ENCODE assay signal across 9 cellular contexts in genomic region chr14:99261916-99262787, GRCh38. TPM values are rescaled to one million over a fixed set of nuclear protein-coding genes. Genes with fewer than 3 reads are reported as not detected.
DNase-seq lines count a peak whose midpoint lies in the region; ATAC-seq, FAIRE-seq and TF ChIP-seq lines count a peak whose summit lies in the region.
"Had no signal": no experiment of that assay in that cellular context is flagged by ENCODE, and none has a peak within 500 bp of the region (broad histone marks: within the 10 kb centered on the region; RNA-seq: fewer than 3 reads in every experiment).

No MANE protein-coding gene starts in this region.

- peak; percentile 89 for DNase-seq in activated CD4-positive, alpha-beta memory T cell treated with anti-CD3 and anti-CD28 coated beads for 36 hours
- peak; percentile 71 to 80 (median 77) for DNase-seq in effector memory CD8-positive, alpha-beta T cell
- DNase-seq in stimulated activated CD4-positive, alpha-beta T cell treated with anti-CD3 and anti-CD28 coated beads, Interleukin-4, amount 100 ng/mL, for 1 hour = peak; percentile 58
- DNase-seq in DMS79 (lab: John Stamatoyannopoulos, UW) (no peak), RCC 7860 (ENCODE audit: low spot score) (no peak), pancreas (no peak), HPDE6-E6E7 (ENCODE audit: extremely low spot score) (no peak)

- H2AFZ ChIP-seq in Loucy (ENCODE audit: low read length) = no peak overlapping the region

- H3F3A ChIP-seq in Loucy (ENCODE audit: low read depth) = no peaks in the 10 kb centered on the region

- H3K79me2 ChIP-seq in Loucy (ENCODE audit: insufficient read depth, low read length) = peaks cover 100% of the 10 kb centered on the region

- no peak overlapping the region for H3K27ac ChIP-seq in pancreas

- H3K9me3 Mint-ChIP-seq in activated CD4-positive, alpha-beta memory T cell treated with anti-CD3 and anti-CD28 coated beads for 36 hours = no peaks in the 10 kb centered on the region
- no peaks in the 10 kb centered on the region for H3K9me3 Mint-ChIP-seq in effector memory CD8-positive, alpha-beta T cell

- peaks cover 63% of the 10 kb centered on the region for H3K36me3 Mint-ChIP-seq in activated CD4-positive, alpha-beta memory T cell treated with anti-CD3 and anti-CD28 coated beads for 36 hours
- H3K36me3 Mint-ChIP-seq in effector memory CD8-positive, alpha-beta T cell (ENCODE audit: insufficient read depth) = peaks cover 98% of the 10 kb centered on the region

- no peak for FAIRE-seq in RCC 7860 (lab: Jason Lieb, UNC)
- no peak for FAIRE-seq in pancreas (lab: Jason Lieb, UNC)

- H3K9me3 ChIP-seq in Loucy (ENCODE audit: insufficient read depth, low read depth, low read length) (no peaks in the 10 kb centered on the region), pancreas (no peaks in the 10 kb centered on the region)

- peaks cover 82% of the 10 kb centered on the region for H3K4me1 Mint-ChIP-seq in activated CD4-positive, alpha-beta memory T cell treated with anti-CD3 and anti-CD28 coated beads for 36 hours (ENCODE audit: low read depth)
- peaks cover 84 to 92% of the 10 kb centered on the region in 2 donors for H3K4me1 Mint-ChIP-seq in effector memory CD8-positive, alpha-beta T cell (ENCODE audit: low read depth in 2 of 2)

- no peak overlapping the region for H3K4me3 ChIP-seq in Loucy (ENCODE audit: low read length, poor library complexity, severe bottlenecking)
- H3K4me3 ChIP-seq in pancreas = no peak overlapping the region

- CTCF ChIA-PET in activated CD4-positive, alpha-beta memory T cell treated with anti-CD3 and anti-CD28 coated beads for 36 hours (lab: Charles Lee) = interaction anchor here (0.7 to 10.4 kb wide), 12 partner anchors 9 to 1284 kb away, joined by 3 to 130 read pairs (median 6); partner anchors contain the start of gene BCL11B

- H3K9me2 ChIP-seq in Loucy (replicated peaks; ENCODE audit: low read depth, low read length) = no peaks in the 10 kb centered on the region

- intact Hi-C loops in activated CD4-positive, alpha-beta memory T cell treated with anti-CD3 and anti-CD28 coated beads for 36 hours (cut with micrococcal nuclease) = loop anchor here (1.0 to 10.0 kb wide), 4 partner anchors 9 to 803 kb away; partner anchors contain the start of genes BCL11B and EVL
- intact Hi-C loops in pancreas (cut with DNase I) = loop anchor here in 2 of 3 donors (10.0 kb wide), 1 partner anchor 1127 kb away; no protein-coding TSS in a partner anchor

- peak overlapping the region; percentile 96 for H3K4me3 Mint-ChIP-seq in activated CD4-positive, alpha-beta memory T cell treated with anti-CD3 and anti-CD28 coated beads for 36 hours
- peak overlapping the region; percentile 99 for H3K4me3 Mint-ChIP-seq in effector memory CD8-positive, alpha-beta T cell

- POLR2A ChIA-PET in activated CD4-positive, alpha-beta memory T cell treated with anti-CD3 and anti-CD28 coated beads for 36 hours (lab: Charles Lee) = interaction anchor here (0.6 to 19.8 kb wide), 15 partner anchors 8 to 1284 kb away, joined by 3 to 425 read pairs (median 3); partner anchors contain the start of gene BCL11B

- TF ChIP-seq CTCF in Loucy (conservative IDR thresholded peaks at IDR 0.05; ENCODE audit: low read length) (no peak), pancreas (IDR thresholded peaks at IDR 0.05) (no peak)

- H3K36me3 ChIP-seq in Loucy (ENCODE audit: insufficient read depth, low read length) (peaks cover 22% of the 10 kb centered on the region; the same call in 1 of the 2 replicates), pancreas (no peaks in the 10 kb centered on the region)

- H3K4me2 ChIP-seq in Loucy (ENCODE audit: low read depth, low read length, poor library complexity, severe bottlenecking) = peak overlapping the region; percentile 94

- H3K27me3 ChIP-seq in Loucy (ENCODE audit: insufficient read depth, low read length, poor library complexity, severe bottlenecking) = no peaks in the 10 kb centered on the region
- H3K27me3 ChIP-seq in pancreas = peaks cover 0 to 13% (median 0%) of the 10 kb centered on the region in 4 donors

- H3K9ac ChIP-seq in Loucy (ENCODE audit: low read depth, low read length, poor library complexity, severe bottlenecking) = no peak overlapping the region

- H3K4me1 ChIP-seq in Loucy (ENCODE audit: insufficient read depth, low read length, poor library complexity, severe bottlenecking) (peaks cover 43% of the 10 kb centered on the region), pancreas (no peaks in the 10 kb centered on the region)

- peak; percentile 56 for ATAC-seq in effector memory CD8-positive, alpha-beta T cell (replicated peaks)
- no peak for ATAC-seq in pancreas

- H3K27ac Mint-ChIP-seq in activated CD4-positive, alpha-beta memory T cell treated with anti-CD3 and anti-CD28 coated beads for 36 hours = peak overlapping the region; percentile 100
- H3K27ac Mint-ChIP-seq in effector memory CD8-positive, alpha-beta T cell = peak overlapping the region; percentile 98 to 99

- H4K20me1 ChIP-seq in Loucy (ENCODE audit: insufficient read depth, low read length, poor library complexity, severe bottlenecking) = peaks cover 89% of the 10 kb centered on the region

- whole genome bisulfite sequencing in pancreas, 2 donors = 44 to 50% methylated on average over 25 of the region's 25 CpGs

- no peaks in the 10 kb centered on the region for H3K27me3 Mint-ChIP-seq in activated CD4-positive, alpha-beta memory T cell treated with anti-CD3 and anti-CD28 coated beads for 36 hours
- H3K27me3 Mint-ChIP-seq in effector memory CD8-positive, alpha-beta T cell = no peaks in the 10 kb centered on the region

RNA-seq across cellular contexts. Expression of gene BCL11B, which starts 9.8 kb away (rescaled TPM):
- total RNA-seq in activated CD4-positive, alpha-beta memory T cell treated with anti-CD3 and anti-CD28 coated beads for 36 hours = 10 to 100 TPM; 48.9 to 49.1 TPM
- under 1 TPM; 0.12 to 0.47 (median 0.36) TPM for total RNA-seq in pancreas
- polyA plus RNA-seq in pancreas = under 1 TPM; 0.04 to 0.07 TPM
- total RNA-seq: NCI-H460 had no signal

Comparison
In these comparisons a context has a peak if more than half of its experiments do, and no peak if none do; other contexts are left out.
1. DNase-seq: peak in activated CD4-positive, alpha-beta memory T cell treated with anti-CD3 and anti-CD28 coated beads for 36 hours (single experiment), effector memory CD8-positive, alpha-beta T cell (3 of 3) and stimulated activated CD4-positive, alpha-beta T cell treated with anti-CD3 and anti-CD28 coated beads, Interleukin-4, amount 100 ng/mL, for 1 hour (single experiment); none in DMS79 (single experiment), RCC 7860 (single experiment), pancreas (0 of 6) and HPDE6-E6E7 (single experiment).
2. RNA of gene BCL11B, which starts 9.8 kb away (total RNA-seq): 48.9 to 49.1 TPM in activated CD4-positive, alpha-beta memory T cell treated with anti-CD3 and anti-CD28 coated beads for 36 hours; 0.12 to 0.47 TPM in pancreas; every median in the first group is over 10 times any median in the second.